ENCODE assay signal across 1 cellular context in the genomic region with DNA sequence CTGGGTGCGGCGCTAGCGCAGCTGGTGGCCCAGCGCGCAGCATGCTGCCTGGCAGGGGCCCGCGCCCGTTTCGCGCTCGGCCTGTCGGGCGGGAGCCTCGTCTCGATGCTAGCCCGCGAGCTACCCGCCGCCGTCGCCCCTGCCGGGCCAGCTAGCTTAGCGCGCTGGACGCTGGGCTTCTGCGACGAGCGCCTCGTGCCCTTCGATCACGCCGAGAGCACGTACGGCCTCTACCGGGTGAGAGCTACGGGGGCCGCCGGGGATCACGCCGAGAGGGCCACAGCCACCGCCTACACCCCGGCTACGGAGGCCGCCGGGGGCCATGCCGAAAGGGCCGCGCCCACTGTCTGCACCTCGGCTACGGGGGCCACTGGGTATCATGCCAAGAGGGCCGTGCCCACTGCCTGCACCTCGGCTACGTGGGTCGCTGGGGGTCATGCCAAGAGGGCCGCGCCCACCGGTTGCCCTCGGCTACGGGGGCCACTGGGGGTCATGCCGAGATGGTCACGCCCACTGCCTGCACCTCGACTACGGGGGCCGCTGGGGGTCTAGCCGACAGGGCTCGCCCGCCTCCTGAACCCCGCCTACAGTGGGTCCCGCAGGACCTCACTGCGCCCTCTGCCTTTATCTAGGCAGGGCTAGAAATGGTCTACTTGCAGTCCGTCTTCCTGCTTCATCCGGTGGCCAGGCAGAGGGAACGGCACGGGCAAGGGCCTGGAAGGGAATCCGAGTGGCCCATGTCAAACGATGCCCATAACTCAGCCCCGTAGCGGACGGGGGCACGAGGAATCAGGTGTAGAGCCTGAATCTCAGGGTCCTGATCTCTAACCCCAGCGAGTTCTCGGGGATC.
TF ChIP-seq lines count a peak whose summit lies in the region.

No MANE protein-coding gene starts in this region.

TF ChIP-seq in HepG2, 621 proteins besides CTCF, POLR2A, EP300 and RAD21 (continued from another document and continues in another):
- TF ChIP-seq ZBED4 (CRISPR knock-in tag; IDR thresholded peaks at IDR 0.05; ENCODE audit: borderline replicate concordance) (peak; percentile 19; the same call in 1 of the 2 replicates), ZNF337 (CRISPR knock-in tag; IDR thresholded peaks at IDR 0.05; ENCODE audit: borderline replicate concordance, low read depth) (peak; percentile 97), ZBTB7B (CRISPR knock-in tag; IDR thresholded peaks at IDR 0.05) (peak; percentile 95), ZZZ3 (CRISPR knock-in tag; IDR thresholded peaks at IDR 0.05; ENCODE audit: borderline replicate concordance) (peak; percentile 96), AKAP8 (CRISPR knock-in tag; IDR thresholded peaks at IDR 0.05) (peak; percentile 92), CENPT (CRISPR knock-in tag; IDR thresholded peaks at IDR 0.05; ENCODE audit: low read depth) (peak; percentile 66; the same call in 1 of the 2 replicates), ZBTB33 (CRISPR knock-in tag; IDR thresholded peaks at IDR 0.05) (no peak; the same call in 1 of the 2 replicates), NR3C1 (CRISPR knock-in tag; IDR thresholded peaks at IDR 0.05) (no peak), GPN1 (CRISPR knock-in tag; IDR thresholded peaks at IDR 0.05; ENCODE audit: borderline replicate concordance) (no peak), HDAC2 (CRISPR knock-in tag; IDR thresholded peaks at IDR 0.05) (peak; percentile 70), HINFP (CRISPR knock-in tag; IDR thresholded peaks at IDR 0.05; ENCODE audit: low read depth) (peak; percentile 83; the same call in 1 of the 2 replicates), ZIK1 (CRISPR knock-in tag; IDR thresholded peaks at IDR 0.05; ENCODE audit: borderline replicate concordance, low read depth) (peak; percentile 93), ZC3H13 (CRISPR knock-in tag; IDR thresholded peaks at IDR 0.05) (peak; percentile 92), ZNF20 (CRISPR knock-in tag; IDR thresholded peaks at IDR 0.05) (no peak), MLX (CRISPR knock-in tag; IDR thresholded peaks at IDR 0.05) (peak; percentile 49), ZNF34 (CRISPR knock-in tag; IDR thresholded peaks at IDR 0.05; ENCODE audit: borderline replicate concordance) (peak; percentile 96), NCOR1 (IDR thresholded peaks at IDR 0.05; ENCODE audit: borderline replicate concordance, low read length) (peak; percentile 33; the same call in 1 of the 2 replicates), SALL1 (CRISPR knock-in tag; IDR thresholded peaks at IDR 0.05) (peak; percentile 88), ZEB1 (IDR thresholded peaks at IDR 0.05; ENCODE audit: insufficient replicate concordance, low read depth) (no peak), ZNF136 (CRISPR knock-in tag; IDR thresholded peaks at IDR 0.05; ENCODE audit: low read depth) (peak; percentile 57; the same call in 1 of the 2 replicates), PRMT3 (CRISPR knock-in tag; IDR thresholded peaks at IDR 0.05; ENCODE audit: borderline replicate concordance, low read depth) (0 out of 2 replicates have a peak, but pooled peaks have one; percentile 38), ZFP1 (CRISPR knock-in tag; IDR thresholded peaks at IDR 0.05) (peak; percentile 35), ZNF749 (CRISPR knock-in tag; IDR thresholded peaks at IDR 0.05; ENCODE audit: borderline replicate concordance) (peak; percentile 19; the same call in 1 of the 2 replicates), ZNF282 (IDR thresholded peaks at IDR 0.05; ENCODE audit: partially characterized antibody) (no peak), ZFY (CRISPR knock-in tag; IDR thresholded peaks at IDR 0.05) (peak; percentile 97), BRD4 (CRISPR knock-in tag; IDR thresholded peaks at IDR 0.05) (peak; percentile 75; the same call in 1 of the 2 replicates), PHB2 (IDR thresholded peaks at IDR 0.05; ENCODE audit: partially characterized antibody) (no peak), GATAD2A (CRISPR knock-in tag; IDR thresholded peaks at IDR 0.05) (peak; percentile 75), STAT5B (CRISPR knock-in tag; IDR thresholded peaks at IDR 0.05) (peak; percentile 50; the same call in 1 of the 2 replicates), HOXA7 (CRISPR knock-in tag; IDR thresholded peaks at IDR 0.05) (no peak), ZNF274 (CRISPR knock-in tag; IDR thresholded peaks at IDR 0.05) (peak; percentile 98), ZNF770 (CRISPR knock-in tag; IDR thresholded peaks at IDR 0.05) (peak; percentile 75), BRF2 (CRISPR knock-in tag; IDR thresholded peaks at IDR 0.05) (peak; percentile 81)
- TF ChIP-seq, protein P1, sequence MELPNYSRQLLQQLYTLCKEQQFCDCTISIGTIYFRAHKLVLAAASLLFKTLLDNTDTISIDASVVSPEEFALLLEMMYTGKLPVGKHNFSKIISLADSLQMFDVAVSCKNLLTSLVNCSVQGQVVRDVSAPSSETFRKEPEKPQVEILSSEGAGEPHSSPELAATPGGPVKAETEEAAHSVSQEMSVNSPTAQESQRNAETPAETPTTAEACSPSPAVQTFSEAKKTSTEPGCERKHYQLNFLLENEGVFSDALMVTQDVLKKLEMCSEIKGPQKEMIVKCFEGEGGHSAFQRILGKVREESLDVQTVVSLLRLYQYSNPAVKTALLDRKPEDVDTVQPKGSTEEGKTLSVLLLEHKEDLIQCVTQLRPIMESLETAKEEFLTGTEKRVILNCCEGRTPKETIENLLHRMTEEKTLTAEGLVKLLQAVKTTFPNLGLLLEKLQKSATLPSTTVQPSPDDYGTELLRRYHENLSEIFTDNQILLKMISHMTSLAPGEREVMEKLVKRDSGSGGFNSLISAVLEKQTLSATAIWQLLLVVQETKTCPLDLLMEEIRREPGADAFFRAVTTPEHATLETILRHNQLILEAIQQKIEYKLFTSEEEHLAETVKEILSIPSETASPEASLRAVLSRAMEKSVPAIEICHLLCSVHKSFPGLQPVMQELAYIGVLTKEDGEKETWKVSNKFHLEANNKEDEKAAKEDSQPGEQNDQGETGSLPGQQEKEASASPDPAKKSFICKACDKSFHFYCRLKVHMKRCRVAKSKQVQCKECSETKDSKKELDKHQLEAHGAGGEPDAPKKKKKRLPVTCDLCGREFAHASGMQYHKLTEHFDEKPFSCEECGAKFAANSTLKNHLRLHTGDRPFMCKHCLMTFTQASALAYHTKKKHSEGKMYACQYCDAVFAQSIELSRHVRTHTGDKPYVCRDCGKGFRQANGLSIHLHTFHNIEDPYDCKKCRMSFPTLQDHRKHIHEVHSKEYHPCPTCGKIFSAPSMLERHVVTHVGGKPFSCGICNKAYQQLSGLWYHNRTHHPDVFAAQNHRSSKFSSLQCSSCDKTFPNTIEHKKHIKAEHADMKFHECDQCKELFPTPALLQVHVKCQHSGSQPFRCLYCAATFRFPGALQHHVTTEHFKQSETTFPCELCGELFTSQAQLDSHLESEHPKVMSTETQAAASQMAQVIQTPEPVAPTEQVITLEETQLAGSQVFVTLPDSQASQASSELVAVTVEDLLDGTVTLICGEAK (IDR thresholded peaks at IDR 0.05) = no peak
- TF ChIP-seq, protein P1 (CRISPR knock-in tag; IDR thresholded peaks at IDR 0.05) = peak; percentile 63; the same call in 1 of the 2 replicates
